ENCODE assay signal across 20 cellular contexts in genomic region chr10:409403-410040, GRCh38.
"Had no signal": no experiment of that assay in that cellular context is flagged by ENCODE, and none has a peak within 500 bp of the region (broad histone marks: within the 10 kb centered on the region; RNA-seq: fewer than 3 reads in every experiment).

No MANE protein-coding gene starts in this region.

- H3K27ac ChIP-seq: adrenal gland, lower lobe of right lung, prostate gland, sigmoid colon, spleen, testis, upper lobe of left lung had no signal

- H3K4me1 Mint-ChIP-seq: activated CD4-positive, alpha-beta T cell treated with anti-CD3 and anti-CD28 coated beads for 36 hours; activated naive CD4-positive, alpha-beta T cell treated with anti-CD3 and anti-CD28 coated beads, Interleukin-2, amount 50 U/mL, for 24 hours; WTC11 had no signal

- H3K36me3 ChIP-seq: adrenal gland, prostate gland had no signal

- H3K9me3 Mint-ChIP-seq: activated naive CD4-positive, alpha-beta T cell treated with anti-CD3 and anti-CD28 coated beads, Interleukin-2, amount 50 U/mL, for 24 hours; dendritic cell treated with granulocyte-macrophage colony-stimulating factor and Interleukin-4, amounts not matched to agents 40 ng/mL and 50 ng/mL, for 4 days; neural crest cell; stimulated activated memory B cell treated with anti-CD40 and anti-IgM and Interleukin-4, amounts not matched to agents 10 μg/mL and 1 μg/mL and 100 μg/mL, for 72 hours; WTC11 had no signal

- H3K27ac Mint-ChIP-seq: activated CD4-positive, alpha-beta T cell treated with anti-CD3 and anti-CD28 coated beads for 36 hours; activated naive CD4-positive, alpha-beta T cell treated with anti-CD3 and anti-CD28 coated beads, Interleukin-2, amount 50 U/mL, for 24 hours; dendritic cell treated with granulocyte-macrophage colony-stimulating factor and Interleukin-4, amounts not matched to agents 40 ng/mL and 50 ng/mL, for 4 days; stimulated activated memory B cell treated with anti-CD40 and anti-IgM and Interleukin-4, amounts not matched to agents 10 μg/mL and 1 μg/mL and 100 μg/mL, for 72 hours; WTC11 had no signal

- H3K4me3 Mint-ChIP-seq: activated CD4-positive, alpha-beta T cell treated with anti-CD3 and anti-CD28 coated beads for 36 hours; activated naive CD4-positive, alpha-beta T cell treated with anti-CD3 and anti-CD28 coated beads, Interleukin-2, amount 50 U/mL, for 24 hours; dendritic cell treated with granulocyte-macrophage colony-stimulating factor and Interleukin-4, amounts not matched to agents 40 ng/mL and 50 ng/mL, for 4 days; neural crest cell; stimulated activated memory B cell treated with anti-CD40 and anti-IgM and Interleukin-4, amounts not matched to agents 10 μg/mL and 1 μg/mL and 100 μg/mL, for 72 hours; WTC11 had no signal

- ATAC-seq: activated CD4-positive, alpha-beta T cell treated with anti-CD3 and anti-CD28 coated beads for 36 hours; lower lobe of right lung; stimulated activated memory B cell treated with anti-CD40 and anti-IgM and Interleukin-4, amounts not matched to agents 10 μg/mL and 1 μg/mL and 100 μg/mL, for 72 hours; WTC11 had no signal

- H3K9me3 ChIP-seq: adrenal gland, lower lobe of right lung, prostate gland, sigmoid colon, spleen, testis, upper lobe of left lung had no signal

- H3K27me3 Mint-ChIP-seq: activated naive CD4-positive, alpha-beta T cell treated with anti-CD3 and anti-CD28 coated beads, Interleukin-2, amount 50 U/mL, for 24 hours had no signal

- H3K4me3 ChIP-seq: adrenal gland, lower lobe of right lung, prostate gland, sigmoid colon, spleen, testis, upper lobe of left lung had no signal

- H3K36me3 Mint-ChIP-seq: stimulated activated memory B cell treated with anti-CD40 and anti-IgM and Interleukin-4, amounts not matched to agents 10 μg/mL and 1 μg/mL and 100 μg/mL, for 72 hours had no signal

- DNase-seq: activated CD4-positive, alpha-beta T cell treated with anti-CD3 and anti-CD28 coated beads for 36 hours; activated CD4-positive, alpha-beta T cell treated with anti-CD3 and anti-CD28 coated beads, Interleukin-2, amount 50 U/mL, for 48 hours; activated gamma-delta T cell; effector memory CD4-positive, alpha-beta T cell; foreskin fibroblast; kidney glomerular epithelial cell; lower lobe of right lung; midbrain; sigmoid colon; spleen; stimulated activated CD4-positive, alpha-beta T cell treated with anti-CD3 and anti-CD28 coated beads, Interleukin-4, amount 100 ng/mL, for 4 hours; testis; upper lobe of left lung had no signal

- H3K27me3 ChIP-seq: adrenal gland, sigmoid colon, spleen, testis, upper lobe of left lung had no signal

- H3K4me1 ChIP-seq: adrenal gland, lower lobe of right lung, prostate gland, spleen, testis, upper lobe of left lung had no signal
